1 cellular context compared by ENCODE assay signal in the genomic region with DNA sequence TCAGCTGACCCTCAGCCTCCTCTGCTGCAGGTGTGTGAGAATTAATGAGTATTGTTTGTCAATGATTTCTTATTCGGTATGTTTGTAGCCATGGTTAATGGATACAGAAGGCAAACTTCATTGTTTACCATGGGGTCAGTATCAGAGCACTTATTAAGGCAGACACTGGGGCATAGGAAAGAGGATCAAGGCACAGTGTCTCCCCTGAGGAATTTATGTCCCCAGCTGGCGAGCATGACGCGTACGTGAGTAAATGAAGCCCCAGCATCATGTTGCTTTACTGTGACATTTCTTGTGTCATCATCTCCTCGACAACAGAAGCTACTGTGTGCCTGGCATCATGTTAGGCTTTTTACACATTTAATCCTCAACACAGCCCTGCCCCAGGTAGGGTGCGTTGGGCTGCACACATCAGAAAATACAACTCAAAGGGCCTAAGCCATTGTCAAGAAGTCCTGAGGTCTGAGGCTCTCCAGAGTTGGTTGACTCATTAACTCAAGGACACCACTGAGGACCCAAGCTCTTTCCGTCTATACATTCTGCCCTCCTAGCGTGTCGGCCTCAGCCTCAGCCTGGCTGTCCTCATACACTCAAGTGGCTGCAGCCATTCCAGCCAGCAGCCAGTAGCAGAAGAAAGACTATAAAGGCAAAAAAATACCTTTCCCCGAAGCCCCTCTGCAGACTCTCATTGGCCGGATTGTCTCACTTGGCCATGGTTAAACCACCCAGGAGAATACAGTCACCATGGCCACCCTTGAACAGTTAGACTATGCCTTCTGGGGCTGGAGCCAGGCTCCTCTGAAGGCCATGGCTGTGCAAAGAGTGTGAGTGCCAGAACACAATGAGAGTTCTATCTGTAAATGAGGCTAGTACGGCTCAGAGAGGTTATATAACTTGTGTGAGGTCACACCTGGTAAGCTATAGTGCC.
TF ChIP-seq lines count a peak whose summit lies in the region.

No MANE protein-coding gene starts in this region.

TF ChIP-seq in HepG2, 621 proteins besides CTCF, POLR2A, EP300 and RAD21 (continued from another document and continues in another):
- TF ChIP-seq, protein P1, sequence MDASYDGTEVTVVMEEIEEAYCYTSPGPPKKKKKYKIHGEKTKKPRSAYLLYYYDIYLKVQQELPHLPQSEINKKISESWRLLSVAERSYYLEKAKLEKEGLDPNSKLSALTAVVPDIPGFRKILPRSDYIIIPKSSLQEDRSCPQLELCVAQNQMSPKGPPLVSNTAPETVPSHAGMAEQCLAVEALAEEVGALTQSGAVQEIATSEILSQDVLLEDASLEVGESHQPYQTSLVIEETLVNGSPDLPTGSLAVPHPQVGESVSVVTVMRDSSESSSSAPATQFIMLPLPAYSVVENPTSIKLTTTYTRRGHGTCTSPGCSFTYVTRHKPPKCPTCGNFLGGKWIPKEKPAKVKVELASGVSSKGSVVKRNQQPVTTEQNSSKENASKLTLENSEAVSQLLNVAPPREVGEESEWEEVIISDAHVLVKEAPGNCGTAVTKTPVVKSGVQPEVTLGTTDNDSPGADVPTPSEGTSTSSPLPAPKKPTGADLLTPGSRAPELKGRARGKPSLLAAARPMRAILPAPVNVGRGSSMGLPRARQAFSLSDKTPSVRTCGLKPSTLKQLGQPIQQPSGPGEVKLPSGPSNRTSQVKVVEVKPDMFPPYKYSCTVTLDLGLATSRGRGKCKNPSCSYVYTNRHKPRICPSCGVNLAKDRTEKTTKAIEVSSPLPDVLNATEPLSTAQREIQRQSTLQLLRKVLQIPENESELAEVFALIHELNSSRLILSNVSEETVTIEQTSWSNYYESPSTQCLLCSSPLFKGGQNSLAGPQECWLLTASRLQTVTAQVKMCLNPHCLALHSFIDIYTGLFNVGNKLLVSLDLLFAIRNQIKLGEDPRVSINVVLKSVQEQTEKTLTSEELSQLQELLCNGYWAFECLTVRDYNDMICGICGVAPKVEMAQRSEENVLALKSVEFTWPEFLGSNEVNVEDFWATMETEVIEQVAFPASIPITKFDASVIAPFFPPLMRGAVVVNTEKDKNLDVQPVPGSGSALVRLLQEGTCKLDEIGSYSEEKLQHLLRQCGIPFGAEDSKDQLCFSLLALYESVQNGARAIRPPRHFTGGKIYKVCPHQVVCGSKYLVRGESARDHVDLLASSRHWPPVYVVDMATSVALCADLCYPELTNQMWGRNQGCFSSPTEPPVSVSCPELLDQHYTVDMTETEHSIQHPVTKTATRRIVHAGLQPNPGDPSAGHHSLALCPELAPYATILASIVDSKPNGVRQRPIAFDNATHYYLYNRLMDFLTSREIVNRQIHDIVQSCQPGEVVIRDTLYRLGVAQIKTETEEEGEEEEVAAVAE (CRISPR knock-in tag; IDR thresholded peaks at IDR 0.05; ENCODE audit: borderline replicate concordance), result no peak
- TF ChIP-seq, protein P2, sequence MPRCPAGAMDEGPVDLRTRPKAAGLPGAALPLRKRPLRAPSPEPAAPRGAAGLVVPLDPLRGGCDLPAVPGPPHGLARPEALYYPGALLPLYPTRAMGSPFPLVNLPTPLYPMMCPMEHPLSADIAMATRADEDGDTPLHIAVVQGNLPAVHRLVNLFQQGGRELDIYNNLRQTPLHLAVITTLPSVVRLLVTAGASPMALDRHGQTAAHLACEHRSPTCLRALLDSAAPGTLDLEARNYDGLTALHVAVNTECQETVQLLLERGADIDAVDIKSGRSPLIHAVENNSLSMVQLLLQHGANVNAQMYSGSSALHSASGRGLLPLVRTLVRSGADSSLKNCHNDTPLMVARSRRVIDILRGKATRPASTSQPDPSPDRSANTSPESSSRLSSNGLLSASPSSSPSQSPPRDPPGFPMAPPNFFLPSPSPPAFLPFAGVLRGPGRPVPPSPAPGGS (CRISPR knock-in tag; IDR thresholded peaks at IDR 0.05), result 0 out of 2 replicates have a peak, but pooled peaks have one; percentile 78
- no peak for TF ChIP-seq KLF9 (CRISPR knock-in tag; IDR thresholded peaks at IDR 0.05; ENCODE audit: low read depth)
- TF ChIP-seq JUND (CRISPR knock-in tag; IDR thresholded peaks at IDR 0.05), result 0 out of 2 replicates have a peak, but pooled peaks have one; percentile 49
- TF ChIP-seq TOE1 (CRISPR knock-in tag; IDR thresholded peaks at IDR 0.05), result no peak
- no peak for TF ChIP-seq ZNF234 (CRISPR knock-in tag; conservative IDR thresholded peaks at IDR 0.05)
- no peak for TF ChIP-seq KMT2B (CRISPR knock-in tag; IDR thresholded peaks at IDR 0.05)
- TF ChIP-seq MIER2 (CRISPR knock-in tag; IDR thresholded peaks at IDR 0.05), result no peak
- TF ChIP-seq XBP1 (CRISPR knock-in tag; IDR thresholded peaks at IDR 0.05), result no peak
- TF ChIP-seq ZBTB7B (CRISPR knock-in tag; IDR thresholded peaks at IDR 0.05), result no peak
- TF ChIP-seq NONO (IDR thresholded peaks at IDR 0.05), result no peak
- 0 out of 2 replicates have a peak, but pooled peaks have one; percentile 31 for TF ChIP-seq NONO (CRISPR knock-in tag; conservative IDR thresholded peaks at IDR 0.05)
- TF ChIP-seq, protein P3, sequence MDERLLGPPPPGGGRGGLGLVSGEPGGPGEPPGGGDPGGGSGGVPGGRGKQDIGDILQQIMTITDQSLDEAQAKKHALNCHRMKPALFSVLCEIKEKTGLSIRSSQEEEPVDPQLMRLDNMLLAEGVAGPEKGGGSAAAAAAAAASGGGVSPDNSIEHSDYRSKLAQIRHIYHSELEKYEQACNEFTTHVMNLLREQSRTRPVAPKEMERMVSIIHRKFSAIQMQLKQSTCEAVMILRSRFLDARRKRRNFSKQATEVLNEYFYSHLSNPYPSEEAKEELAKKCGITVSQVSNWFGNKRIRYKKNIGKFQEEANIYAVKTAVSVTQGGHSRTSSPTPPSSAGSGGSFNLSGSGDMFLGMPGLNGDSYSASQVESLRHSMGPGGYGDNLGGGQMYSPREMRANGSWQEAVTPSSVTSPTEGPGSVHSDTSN (CRISPR knock-in tag; IDR thresholded peaks at IDR 0.05), result 0 out of 2 replicates have a peak, but pooled peaks have one; percentile 8
- TF ChIP-seq, protein P4, sequence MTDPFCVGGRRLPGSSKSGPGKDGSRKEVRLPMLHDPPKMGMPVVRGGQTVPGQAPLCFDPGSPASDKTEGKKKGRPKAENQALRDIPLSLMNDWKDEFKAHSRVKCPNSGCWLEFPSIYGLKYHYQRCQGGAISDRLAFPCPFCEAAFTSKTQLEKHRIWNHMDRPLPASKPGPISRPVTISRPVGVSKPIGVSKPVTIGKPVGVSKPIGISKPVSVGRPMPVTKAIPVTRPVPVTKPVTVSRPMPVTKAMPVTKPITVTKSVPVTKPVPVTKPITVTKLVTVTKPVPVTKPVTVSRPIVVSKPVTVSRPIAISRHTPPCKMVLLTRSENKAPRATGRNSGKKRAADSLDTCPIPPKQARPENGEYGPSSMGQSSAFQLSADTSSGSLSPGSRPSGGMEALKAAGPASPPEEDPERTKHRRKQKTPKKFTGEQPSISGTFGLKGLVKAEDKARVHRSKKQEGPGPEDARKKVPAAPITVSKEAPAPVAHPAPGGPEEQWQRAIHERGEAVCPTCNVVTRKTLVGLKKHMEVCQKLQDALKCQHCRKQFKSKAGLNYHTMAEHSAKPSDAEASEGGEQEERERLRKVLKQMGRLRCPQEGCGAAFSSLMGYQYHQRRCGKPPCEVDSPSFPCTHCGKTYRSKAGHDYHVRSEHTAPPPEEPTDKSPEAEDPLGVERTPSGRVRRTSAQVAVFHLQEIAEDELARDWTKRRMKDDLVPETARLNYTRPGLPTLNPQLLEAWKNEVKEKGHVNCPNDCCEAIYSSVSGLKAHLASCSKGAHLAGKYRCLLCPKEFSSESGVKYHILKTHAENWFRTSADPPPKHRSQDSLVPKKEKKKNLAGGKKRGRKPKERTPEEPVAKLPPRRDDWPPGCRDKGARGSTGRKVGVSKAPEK (CRISPR knock-in tag; IDR thresholded peaks at IDR 0.05; ENCODE audit: borderline replicate concordance), result no peak; the same call in 1 of the 2 replicates
- no peak for TF ChIP-seq NFRKB (IDR thresholded peaks at IDR 0.05)
- TF ChIP-seq, protein P5, sequence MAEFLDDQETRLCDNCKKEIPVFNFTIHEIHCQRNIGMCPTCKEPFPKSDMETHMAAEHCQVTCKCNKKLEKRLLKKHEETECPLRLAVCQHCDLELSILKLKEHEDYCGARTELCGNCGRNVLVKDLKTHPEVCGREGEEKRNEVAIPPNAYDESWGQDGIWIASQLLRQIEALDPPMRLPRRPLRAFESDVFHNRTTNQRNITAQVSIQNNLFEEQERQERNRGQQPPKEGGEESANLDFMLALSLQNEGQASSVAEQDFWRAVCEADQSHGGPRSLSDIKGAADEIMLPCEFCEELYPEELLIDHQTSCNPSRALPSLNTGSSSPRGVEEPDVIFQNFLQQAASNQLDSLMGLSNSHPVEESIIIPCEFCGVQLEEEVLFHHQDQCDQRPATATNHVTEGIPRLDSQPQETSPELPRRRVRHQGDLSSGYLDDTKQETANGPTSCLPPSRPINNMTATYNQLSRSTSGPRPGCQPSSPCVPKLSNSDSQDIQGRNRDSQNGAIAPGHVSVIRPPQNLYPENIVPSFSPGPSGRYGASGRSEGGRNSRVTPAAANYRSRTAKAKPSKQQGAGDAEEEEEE (CRISPR knock-in tag; IDR thresholded peaks at IDR 0.05; ENCODE audit: borderline replicate concordance), result 0 out of 2 replicates have a peak, but pooled peaks have one; percentile 37
- peak; percentile 62; the same call in 1 of the 2 replicates for TF ChIP-seq ZNF274 (CRISPR knock-in tag; IDR thresholded peaks at IDR 0.05)
- TF ChIP-seq, protein P6, sequence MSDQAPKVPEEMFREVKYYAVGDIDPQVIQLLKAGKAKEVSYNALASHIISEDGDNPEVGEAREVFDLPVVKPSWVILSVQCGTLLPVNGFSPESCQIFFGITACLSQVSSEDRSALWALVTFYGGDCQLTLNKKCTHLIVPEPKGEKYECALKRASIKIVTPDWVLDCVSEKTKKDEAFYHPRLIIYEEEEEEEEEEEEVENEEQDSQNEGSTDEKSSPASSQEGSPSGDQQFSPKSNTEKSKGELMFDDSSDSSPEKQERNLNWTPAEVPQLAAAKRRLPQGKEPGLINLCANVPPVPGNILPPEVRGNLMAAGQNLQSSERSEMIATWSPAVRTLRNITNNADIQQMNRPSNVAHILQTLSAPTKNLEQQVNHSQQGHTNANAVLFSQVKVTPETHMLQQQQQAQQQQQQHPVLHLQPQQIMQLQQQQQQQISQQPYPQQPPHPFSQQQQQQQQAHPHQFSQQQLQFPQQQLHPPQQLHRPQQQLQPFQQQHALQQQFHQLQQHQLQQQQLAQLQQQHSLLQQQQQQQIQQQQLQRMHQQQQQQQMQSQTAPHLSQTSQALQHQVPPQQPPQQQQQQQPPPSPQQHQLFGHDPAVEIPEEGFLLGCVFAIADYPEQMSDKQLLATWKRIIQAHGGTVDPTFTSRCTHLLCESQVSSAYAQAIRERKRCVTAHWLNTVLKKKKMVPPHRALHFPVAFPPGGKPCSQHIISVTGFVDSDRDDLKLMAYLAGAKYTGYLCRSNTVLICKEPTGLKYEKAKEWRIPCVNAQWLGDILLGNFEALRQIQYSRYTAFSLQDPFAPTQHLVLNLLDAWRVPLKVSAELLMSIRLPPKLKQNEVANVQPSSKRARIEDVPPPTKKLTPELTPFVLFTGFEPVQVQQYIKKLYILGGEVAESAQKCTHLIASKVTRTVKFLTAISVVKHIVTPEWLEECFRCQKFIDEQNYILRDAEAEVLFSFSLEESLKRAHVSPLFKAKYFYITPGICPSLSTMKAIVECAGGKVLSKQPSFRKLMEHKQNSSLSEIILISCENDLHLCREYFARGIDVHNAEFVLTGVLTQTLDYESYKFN (CRISPR knock-in tag; conservative IDR thresholded peaks at IDR 0.05), result peak; percentile 53
- no peak for TF ChIP-seq ZFP62 (CRISPR knock-in tag; IDR thresholded peaks at IDR 0.05)
- peak; percentile 32; the same call in 1 of the 2 replicates for TF ChIP-seq HDAC2 (CRISPR knock-in tag; IDR thresholded peaks at IDR 0.05)
- TF ChIP-seq, protein P7, sequence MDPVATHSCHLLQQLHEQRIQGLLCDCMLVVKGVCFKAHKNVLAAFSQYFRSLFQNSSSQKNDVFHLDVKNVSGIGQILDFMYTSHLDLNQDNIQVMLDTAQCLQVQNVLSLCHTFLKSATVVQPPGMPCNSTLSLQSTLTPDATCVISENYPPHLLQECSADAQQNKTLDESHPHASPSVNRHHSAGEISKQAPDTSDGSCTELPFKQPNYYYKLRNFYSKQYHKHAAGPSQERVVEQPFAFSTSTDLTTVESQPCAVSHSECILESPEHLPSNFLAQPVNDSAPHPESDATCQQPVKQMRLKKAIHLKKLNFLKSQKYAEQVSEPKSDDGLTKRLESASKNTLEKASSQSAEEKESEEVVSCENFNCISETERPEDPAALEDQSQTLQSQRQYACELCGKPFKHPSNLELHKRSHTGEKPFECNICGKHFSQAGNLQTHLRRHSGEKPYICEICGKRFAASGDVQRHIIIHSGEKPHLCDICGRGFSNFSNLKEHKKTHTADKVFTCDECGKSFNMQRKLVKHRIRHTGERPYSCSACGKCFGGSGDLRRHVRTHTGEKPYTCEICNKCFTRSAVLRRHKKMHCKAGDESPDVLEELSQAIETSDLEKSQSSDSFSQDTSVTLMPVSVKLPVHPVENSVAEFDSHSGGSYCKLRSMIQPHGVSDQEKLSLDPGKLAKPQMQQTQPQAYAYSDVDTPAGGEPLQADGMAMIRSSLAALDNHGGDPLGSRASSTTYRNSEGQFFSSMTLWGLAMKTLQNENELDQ (CRISPR knock-in tag; IDR thresholded peaks at IDR 0.05; ENCODE audit: borderline replicate concordance), result no peak
- TF ChIP-seq, protein P8, sequence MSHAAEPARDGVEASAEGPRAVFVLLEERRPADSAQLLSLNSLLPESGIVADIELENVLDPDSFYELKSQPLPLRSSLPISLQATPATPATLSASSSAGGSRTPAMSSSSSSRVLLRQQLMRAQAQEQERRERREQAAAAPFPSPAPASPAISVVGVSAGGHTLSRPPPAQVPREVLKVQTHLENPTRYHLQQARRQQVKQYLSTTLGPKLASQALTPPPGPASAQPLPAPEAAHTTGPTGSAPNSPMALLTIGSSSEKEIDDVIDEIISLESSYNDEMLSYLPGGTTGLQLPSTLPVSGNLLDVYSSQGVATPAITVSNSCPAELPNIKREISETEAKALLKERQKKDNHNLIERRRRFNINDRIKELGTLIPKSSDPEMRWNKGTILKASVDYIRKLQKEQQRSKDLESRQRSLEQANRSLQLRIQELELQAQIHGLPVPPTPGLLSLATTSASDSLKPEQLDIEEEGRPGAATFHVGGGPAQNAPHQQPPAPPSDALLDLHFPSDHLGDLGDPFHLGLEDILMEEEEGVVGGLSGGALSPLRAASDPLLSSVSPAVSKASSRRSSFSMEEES (CRISPR knock-in tag; IDR thresholded peaks at IDR 0.05), result no peak
- TF ChIP-seq, protein P9, sequence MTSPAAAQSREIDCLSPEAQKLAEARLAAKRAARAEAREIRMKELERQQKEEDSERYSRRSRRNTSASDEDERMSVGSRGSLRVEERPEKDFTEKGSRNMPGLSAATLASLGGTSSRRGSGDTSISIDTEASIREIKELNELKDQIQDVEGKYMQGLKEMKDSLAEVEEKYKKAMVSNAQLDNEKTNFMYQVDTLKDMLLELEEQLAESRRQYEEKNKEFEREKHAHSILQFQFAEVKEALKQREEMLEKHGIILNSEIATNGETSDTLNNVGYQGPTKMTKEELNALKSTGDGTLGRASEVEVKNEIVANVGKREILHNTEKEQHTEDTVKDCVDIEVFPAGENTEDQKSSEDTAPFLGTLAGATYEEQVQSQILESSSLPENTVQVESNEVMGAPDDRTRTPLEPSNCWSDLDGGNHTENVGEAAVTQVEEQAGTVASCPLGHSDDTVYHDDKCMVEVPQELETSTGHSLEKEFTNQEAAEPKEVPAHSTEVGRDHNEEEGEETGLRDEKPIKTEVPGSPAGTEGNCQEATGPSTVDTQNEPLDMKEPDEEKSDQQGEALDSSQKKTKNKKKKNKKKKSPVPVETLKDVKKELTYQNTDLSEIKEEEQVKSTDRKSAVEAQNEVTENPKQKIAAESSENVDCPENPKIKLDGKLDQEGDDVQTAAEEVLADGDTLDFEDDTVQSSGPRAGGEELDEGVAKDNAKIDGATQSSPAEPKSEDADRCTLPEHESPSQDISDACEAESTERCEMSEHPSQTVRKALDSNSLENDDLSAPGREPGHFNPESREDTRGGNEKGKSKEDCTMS (CRISPR knock-in tag; conservative IDR thresholded peaks at IDR 0.05), result no peak
- TF ChIP-seq, protein P10, sequence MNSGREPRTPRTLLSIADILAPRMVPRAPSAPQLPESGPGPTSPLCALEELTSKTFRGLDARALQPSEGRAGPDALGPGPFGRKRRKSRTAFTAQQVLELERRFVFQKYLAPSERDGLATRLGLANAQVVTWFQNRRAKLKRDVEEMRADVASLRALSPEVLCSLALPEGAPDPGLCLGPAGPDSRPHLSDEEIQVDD (CRISPR knock-in tag; IDR thresholded peaks at IDR 0.05; ENCODE audit: borderline replicate concordance), result no peak
- TF ChIP-seq KLF6 (CRISPR knock-in tag; IDR thresholded peaks at IDR 0.05), result 0 out of 2 replicates have a peak, but pooled peaks have one; percentile 14
